24 cellular contexts compared by ENCODE assay signal in genomic region chr10:34112431-34112830, GRCh38.
DNase-seq lines count a peak whose midpoint lies in the region; FAIRE-seq and TF ChIP-seq lines count a peak whose summit lies in the region.
"Had no signal": no experiment of that assay in that cellular context is flagged by ENCODE, and none has a peak within 500 bp of the region (broad histone marks: within the 10 kb centered on the region; RNA-seq: fewer than 3 reads in every experiment).

No MANE protein-coding gene starts in this region.

- H3K36me3 Mint-ChIP-seq in nephron (ENCODE audit: low read depth): peaks cover 26% of the 10 kb centered on the region
- H3K36me3 Mint-ChIP-seq: CD4-positive, alpha-beta memory T cell had no signal

- H3K27me3 Mint-ChIP-seq in nephron (ENCODE audit: low read depth): no peaks in the 10 kb centered on the region
- H3K27me3 Mint-ChIP-seq: CD4-positive, alpha-beta memory T cell; IgD-negative memory B cell had no signal

- peak overlapping the region in 2 of 3 experiments; percentile 80 to 85 for H3K27ac Mint-ChIP-seq in nephron
- H3K27ac Mint-ChIP-seq: CD4-positive, alpha-beta memory T cell; HFFc6; IgD-negative memory B cell had no signal

- peaks cover 46% of the 10 kb centered on the region for H3K4me1 Mint-ChIP-seq in nephron
- H3K4me1 Mint-ChIP-seq: CD4-positive, alpha-beta memory T cell; IgD-negative memory B cell had no signal

- no peak overlapping the region for H3K4me3 Mint-ChIP-seq in nephron
- H3K4me3 Mint-ChIP-seq: CD4-positive, alpha-beta memory T cell; HFFc6; IgD-negative memory B cell had no signal

- peak; percentile 9 for FAIRE-seq in HTR-8/SVneo (lab: Jason Lieb, UNC)
- FAIRE-seq: GM12891, H1 had no signal

- DNase-seq in AG10803 (ENCODE audit: low read depth) (peak; percentile 91), HTR-8/SVneo (ENCODE audit: insufficient read length, low spot score) (no peak), fibroblast of peridontal ligament (ENCODE audit: extremely low read depth) (peak; percentile 30), NCI-H774 (lab: John Stamatoyannopoulos, UW) (no peak), activated gamma-delta T cell (lab: John Stamatoyannopoulos, UW) (no peak)
- DNase-seq in activated CD8-positive, alpha-beta memory T cell treated with anti-CD3 and anti-CD28 coated beads, Interleukin-2, amount 50 U/mL, for 48 hours: no peak
- DNase-seq: CD4-positive, alpha-beta memory T cell; DMS153; GDM1; HFFc6; MM.1S; NCI-H1092; NCI-H146; NCI-H2081; NCI-H510A; NCI-H748 treated with DMSO at 0.1 percent for 48 hours; OCI-M1; SHP77 treated with DMSO at 0.1 percent for 48 hours; SK-N-SH had no signal

- H3K4me3 ChIP-seq in AG10803 (ENCODE audit: low read length): no peak overlapping the region
- H3K4me3 ChIP-seq: BLaER1 had no signal

- no peaks in the 10 kb centered on the region for H3K9me3 Mint-ChIP-seq in nephron
- H3K9me3 Mint-ChIP-seq: HFFc6 had no signal

- no peak for TF ChIP-seq CTCF in AG10803 (conservative IDR thresholded peaks at IDR 0.05; ENCODE audit: low read length)
- no peak for TF ChIP-seq CTCF in nephron (IDR thresholded peaks at IDR 0.05; ENCODE audit: unreplicated experiment in 3 of 3)

Comparison
In these comparisons a context has a peak if more than half of its experiments do, and no peak if none do; other contexts are left out.
1. DNase-seq: peak in AG10803 (single experiment) and fibroblast of peridontal ligament (single experiment); none in HTR-8/SVneo (single experiment), activated CD8-positive, alpha-beta memory T cell treated with anti-CD3 and anti-CD28 coated beads, Interleukin-2, amount 50 U/mL, for 48 hours (single experiment), NCI-H774 (single experiment) and activated gamma-delta T cell (single experiment).